ENCODE assay signal across 20 cellular contexts in genomic region chr1:179873366-179873978, GRCh38. TPM values are rescaled to one million over a fixed set of nuclear protein-coding genes. Genes with fewer than 3 reads are reported as not detected.
A peak's percentile ranks its signal among the peaks of the same experiment; 100 is the strongest.
DNase-seq lines count a peak whose midpoint lies in the region; ATAC-seq, FAIRE-seq and TF ChIP-seq lines count a peak whose summit lies in the region.
"Had no signal": no experiment of that assay in that cellular context is flagged by ENCODE, and none has a peak within 500 bp of the region (broad histone marks: within the 10 kb centered on the region; RNA-seq: fewer than 3 reads in every experiment).

No MANE protein-coding gene starts in this region.

- no peaks in the 10 kb centered on the region for H3K27me3 ChIP-seq in adrenal gland
- H3K27me3 ChIP-seq in MG63, result no peaks in the 10 kb centered on the region
- H3K27me3 ChIP-seq: neural progenitor cell, testis had no signal

- H3K4me3 Mint-ChIP-seq in stimulated activated effector memory CD8-positive, alpha-beta T cell treated with anti-CD3 and anti-CD28 coated beads, Interleukin-12 subunit alpha, Interleukin-12 subunit beta, amount 100 ng/mL, for 72 hours, result no peak overlapping the region
- H3K4me3 Mint-ChIP-seq in activated naive CD4-positive, alpha-beta T cell treated with anti-CD3 and anti-CD28 coated beads for 36 hours, result no peak overlapping the region
- no peak overlapping the region for H3K4me3 Mint-ChIP-seq in activated T-helper 2 cell treated with anti-CD3 and anti-CD28 coated beads, Interferon-gamma antibody, Interleukin-2, Interleukin-4, amounts not matched to agents 10 μg/mL and 5 μg/mL and 100 μg/mL, durations not matched to agents 14 hours and 24 hours and 36 hours (ENCODE audit: low read depth)
- H3K4me3 Mint-ChIP-seq: activated CD4-positive, alpha-beta T cell treated with anti-CD3 and anti-CD28 coated beads for 36 hours; activated naive CD8-positive, alpha-beta T cell; neural progenitor cell had no signal

- peak overlapping the region; percentile 2 for H3K27ac Mint-ChIP-seq in stimulated activated effector memory CD8-positive, alpha-beta T cell treated with anti-CD3 and anti-CD28 coated beads, Interleukin-12 subunit alpha, Interleukin-12 subunit beta, amount 100 ng/mL, for 72 hours
- no peak overlapping the region for H3K27ac Mint-ChIP-seq in activated naive CD4-positive, alpha-beta T cell treated with anti-CD3 and anti-CD28 coated beads for 36 hours
- H3K27ac Mint-ChIP-seq in activated T-helper 2 cell treated with anti-CD3 and anti-CD28 coated beads, Interferon-gamma antibody, Interleukin-2, Interleukin-4, amounts not matched to agents 10 μg/mL and 5 μg/mL and 100 μg/mL, durations not matched to agents 14 hours and 24 hours and 36 hours, result no peak overlapping the region
- H3K27ac Mint-ChIP-seq: activated CD4-positive, alpha-beta T cell treated with anti-CD3 and anti-CD28 coated beads for 36 hours; activated naive CD8-positive, alpha-beta T cell; neural progenitor cell had no signal

- no peaks in the 10 kb centered on the region for H3K27me3 Mint-ChIP-seq in activated naive CD4-positive, alpha-beta T cell treated with anti-CD3 and anti-CD28 coated beads for 36 hours (ENCODE audit: low read depth)
- no peaks in the 10 kb centered on the region for H3K27me3 Mint-ChIP-seq in activated T-helper 2 cell treated with anti-CD3 and anti-CD28 coated beads, Interferon-gamma antibody, Interleukin-2, Interleukin-4, amounts not matched to agents 10 μg/mL and 5 μg/mL and 100 μg/mL, durations not matched to agents 14 hours and 24 hours and 36 hours (ENCODE audit: low read depth)
- H3K27me3 Mint-ChIP-seq: activated CD4-positive, alpha-beta T cell treated with anti-CD3 and anti-CD28 coated beads for 36 hours; activated naive CD8-positive, alpha-beta T cell had no signal

- no peaks in the 10 kb centered on the region for H3K9me3 Mint-ChIP-seq in stimulated activated effector memory CD8-positive, alpha-beta T cell treated with anti-CD3 and anti-CD28 coated beads, Interleukin-12 subunit alpha, Interleukin-12 subunit beta, amount 100 ng/mL, for 72 hours
- no peaks in the 10 kb centered on the region for H3K9me3 Mint-ChIP-seq in activated naive CD4-positive, alpha-beta T cell treated with anti-CD3 and anti-CD28 coated beads for 36 hours
- no peaks in the 10 kb centered on the region for H3K9me3 Mint-ChIP-seq in activated T-helper 2 cell treated with anti-CD3 and anti-CD28 coated beads, Interferon-gamma antibody, Interleukin-2, Interleukin-4, amounts not matched to agents 10 μg/mL and 5 μg/mL and 100 μg/mL, durations not matched to agents 14 hours and 24 hours and 36 hours
- H3K9me3 Mint-ChIP-seq: neural progenitor cell had no signal

- intact Hi-C loops in adrenal gland (cut with DNase I), result no loop called here
- intact Hi-C loops in activated naive CD4-positive, alpha-beta T cell treated with anti-CD3 and anti-CD28 coated beads for 36 hours (cut with micrococcal nuclease), result no loop called here
- intact Hi-C loops in activated T-helper 2 cell treated with anti-CD3 and anti-CD28 coated beads, Interferon-gamma antibody, Interleukin-2, Interleukin-4, amounts not matched to agents 10 μg/mL and 5 μg/mL and 100 μg/mL, durations not matched to agents 14 hours and 24 hours and 36 hours (cut with micrococcal nuclease), result no loop called here

- H3K4me1 ChIP-seq in adrenal gland (replicated peaks in 1 of 2), result peaks cover 29 to 65% of the 10 kb centered on the region in 2 donors

- 58 to 67% (median 63%) methylated on average over 5 of the region's 5 CpGs for WGBS in adrenal gland, 4 donors

- peaks cover 0 to 17% of the 10 kb centered on the region in 2 donors for H3K36me3 ChIP-seq in adrenal gland (replicated peaks in 1 of 2)
- H3K36me3 ChIP-seq in MG63, result peaks cover 68% of the 10 kb centered on the region
- H3K36me3 ChIP-seq: neural progenitor cell had no signal

- TF ChIP-seq CTCF in adrenal gland (IDR thresholded peaks at IDR 0.05), result no peak

- H3K36me3 Mint-ChIP-seq in stimulated activated effector memory CD8-positive, alpha-beta T cell treated with anti-CD3 and anti-CD28 coated beads, Interleukin-12 subunit alpha, Interleukin-12 subunit beta, amount 100 ng/mL, for 72 hours, result peaks cover 81% of the 10 kb centered on the region
- peaks cover 7% of the 10 kb centered on the region for H3K36me3 Mint-ChIP-seq in activated naive CD4-positive, alpha-beta T cell treated with anti-CD3 and anti-CD28 coated beads for 36 hours (ENCODE audit: low read depth)
- peaks cover 39% of the 10 kb centered on the region for H3K36me3 Mint-ChIP-seq in activated T-helper 2 cell treated with anti-CD3 and anti-CD28 coated beads, Interferon-gamma antibody, Interleukin-2, Interleukin-4, amounts not matched to agents 10 μg/mL and 5 μg/mL and 100 μg/mL, durations not matched to agents 14 hours and 24 hours and 36 hours (ENCODE audit: low read depth)

- H3K4me3 ChIP-seq in adrenal gland (no peak overlapping the region), MG63 (no peak overlapping the region)
- H3K4me3 ChIP-seq: neural progenitor cell, testis had no signal

- no peak for TF ChIP-seq POLR2A in GM12892 (IDR thresholded peaks at IDR 0.05; ENCODE audit: low read depth, low read length)
- TF ChIP-seq POLR2A in adrenal gland (IDR thresholded peaks at IDR 0.05), result no peak

- peak; percentile 67 for ATAC-seq in left lobe of liver
- ATAC-seq in stimulated activated effector memory CD8-positive, alpha-beta T cell treated with anti-CD3 and anti-CD28 coated beads, Interleukin-12 subunit alpha, Interleukin-12 subunit beta, amount 100 ng/mL, for 72 hours, result no peak
- ATAC-seq: activated CD4-positive, alpha-beta T cell treated with anti-CD3 and anti-CD28 coated beads for 36 hours had no signal

- CTCF ChIA-PET in activated naive CD4-positive, alpha-beta T cell treated with anti-CD3 and anti-CD28 coated beads for 36 hours (lab: Charles Lee), result no interaction called here

- H3K9me3 ChIP-seq in adrenal gland (replicated peaks in 1 of 3) (no peaks in the 10 kb centered on the region), MG63 (no peaks in the 10 kb centered on the region)
- H3K9me3 ChIP-seq: testis had no signal

- H3K4me1 Mint-ChIP-seq in stimulated activated effector memory CD8-positive, alpha-beta T cell treated with anti-CD3 and anti-CD28 coated beads, Interleukin-12 subunit alpha, Interleukin-12 subunit beta, amount 100 ng/mL, for 72 hours, result peaks cover 22% of the 10 kb centered on the region
- peaks cover 44% of the 10 kb centered on the region for H3K4me1 Mint-ChIP-seq in activated naive CD4-positive, alpha-beta T cell treated with anti-CD3 and anti-CD28 coated beads for 36 hours (ENCODE audit: low read depth)
- H3K4me1 Mint-ChIP-seq in activated T-helper 2 cell treated with anti-CD3 and anti-CD28 coated beads, Interferon-gamma antibody, Interleukin-2, Interleukin-4, amounts not matched to agents 10 μg/mL and 5 μg/mL and 100 μg/mL, durations not matched to agents 14 hours and 24 hours and 36 hours (ENCODE audit: low read depth), result peaks cover 29% of the 10 kb centered on the region

- peak; percentile 21 for FAIRE-seq in GM12892 (lab: Jason Lieb, UNC)
- FAIRE-seq: TTC549 had no signal

- H3K27ac ChIP-seq in adrenal gland, result peak overlapping the region in 4 of 5 donors; percentile 2 to 56 (median 40)
- H3K27ac ChIP-seq: KMS-11, neural progenitor cell had no signal

- DNase-seq in GM12892 (ENCODE audit: insufficient read length), result no peak
- DNase-seq in adrenal gland, result peak in 1 of 7 donors; percentile 41
- no peak for DNase-seq in left lobe of liver (ENCODE audit: low spot score)
- DNase-seq in stimulated activated effector memory CD8-positive, alpha-beta T cell treated with anti-CD3 and anti-CD28 coated beads, Interleukin-12 subunit alpha, Interleukin-12 subunit beta, amount 100 ng/mL, for 72 hours (ENCODE audit: low spot score in 2 of 2), result no peak
- DNase-seq in activated naive CD4-positive, alpha-beta T cell treated with anti-CD3 and anti-CD28 coated beads for 36 hours, result no peak
- DNase-seq in activated T-helper 2 cell treated with anti-CD3 and anti-CD28 coated beads, Interferon-gamma antibody, Interleukin-2, Interleukin-4, amounts not matched to agents 10 μg/mL and 5 μg/mL and 100 μg/mL, durations not matched to agents 14 hours and 24 hours and 36 hours (ENCODE audit: low spot score), result no peak
- no peak for DNase-seq in MG63
- DNase-seq: activated CD4-positive, alpha-beta T cell treated with anti-CD3 and anti-CD28 coated beads for 36 hours; NCI-H1092; NCI-H2029; NCI-H226; SIG-M5; stimulated activated CD4-positive, alpha-beta T cell treated with anti-CD3 and anti-CD28 coated beads, Interleukin-2, amount 100 ng/mL, for 24 hours; stimulated activated naive CD4-positive, alpha-beta T cell; T-helper 1 cell; testis had no signal

RNA-seq across cellular contexts. Expression of gene TOR1AIP2, which starts 4.1 kb away (rescaled TPM):
- 22.7 TPM for polyA plus RNA-seq in GM12892 (2012; ENCODE audit: missing spikeins)
- 100 to 1,000 TPM in 7 of 8 donors, 10 to 100 TPM in 1; 95.1 to 171 (median 137) TPM for total RNA-seq in adrenal gland
- polyA plus RNA-seq in adrenal gland, result 10 to 100 TPM; 18.9 to 54.9 (median 25.8) TPM
- 84.1 TPM for total RNA-seq in left lobe of liver
- total RNA-seq in activated naive CD4-positive, alpha-beta T cell treated with anti-CD3 and anti-CD28 coated beads for 36 hours, result 10 to 100 TPM; 28.1 to 28.9 TPM
- 55.6 and 55.7 TPM in 2 replicates for total RNA-seq in activated T-helper 2 cell treated with anti-CD3 and anti-CD28 coated beads, Interferon-gamma antibody, Interleukin-2, Interleukin-4, amounts not matched to agents 10 μg/mL and 5 μg/mL and 100 μg/mL, durations not matched to agents 14 hours and 24 hours and 36 hours
- 52.8 and 59.3 TPM in 2 replicates for total RNA-seq in MG63 (2014; rRNA removed; shearing (Covaris generic); ENCODE audit: low replicate concordance)

RNA-seq across cellular contexts. Expression of gene TOR1AIP1, which starts 8.6 kb away (rescaled TPM):
- 23.7 TPM for polyA plus RNA-seq in GM12892 (2012; ENCODE audit: missing spikeins)
- total RNA-seq in adrenal gland (10 to 100 TPM; 53.4 to 99.6 (median 61.7) TPM), left lobe of liver (22.2 TPM)
- 10 to 100 TPM; 22.5 to 59.5 (median 26.1) TPM for polyA plus RNA-seq in adrenal gland
- 10 to 100 TPM; 39.4 to 42.3 TPM for total RNA-seq in activated naive CD4-positive, alpha-beta T cell treated with anti-CD3 and anti-CD28 coated beads for 36 hours
- total RNA-seq in activated T-helper 2 cell treated with anti-CD3 and anti-CD28 coated beads, Interferon-gamma antibody, Interleukin-2, Interleukin-4, amounts not matched to agents 10 μg/mL and 5 μg/mL and 100 μg/mL, durations not matched to agents 14 hours and 24 hours and 36 hours, result 72.2 and 82.5 TPM in 2 replicates
- 20.4 and 23.8 TPM in 2 replicates for total RNA-seq in MG63 (2014; rRNA removed; shearing (Covaris generic); ENCODE audit: low replicate concordance)
